Comparison of ENCODE assay signal across 26 cellular contexts in the genomic region with DNA sequence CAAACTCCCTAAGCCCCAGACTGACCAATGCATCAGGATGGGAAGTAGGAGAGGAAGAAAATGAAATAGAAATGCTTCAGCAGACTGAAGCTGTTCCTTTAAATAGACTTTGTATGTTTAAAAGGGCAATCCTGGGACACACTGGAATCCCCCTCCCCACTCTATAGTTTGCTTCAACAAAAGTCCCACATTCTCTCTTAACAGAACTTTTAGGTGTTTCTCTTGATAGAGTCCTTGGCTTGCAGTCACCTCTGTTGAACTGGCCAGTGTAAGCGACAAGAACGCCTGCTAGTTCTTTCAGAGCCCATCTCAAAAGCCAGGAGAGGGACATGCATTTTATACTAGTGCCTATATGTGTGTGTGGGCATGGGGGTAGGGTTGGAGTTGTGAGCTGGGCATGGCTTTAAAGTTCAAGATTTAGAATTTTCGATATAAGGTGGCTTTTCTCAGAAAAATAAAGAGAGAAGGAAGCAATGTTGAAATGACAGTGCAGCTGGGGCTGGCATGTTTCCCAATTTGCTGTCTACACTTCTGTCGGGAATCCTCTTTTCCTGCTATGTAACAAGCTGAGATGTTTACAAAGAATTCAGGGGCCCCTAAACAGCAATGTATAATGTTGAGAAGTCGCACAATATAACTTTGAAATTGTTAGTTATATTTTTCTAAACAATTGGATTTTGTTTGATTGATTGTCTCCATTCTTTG. TPM values are rescaled to one million over a fixed set of nuclear protein-coding genes. Genes with fewer than 3 reads are reported as not detected.
DNase-seq lines count a peak whose midpoint lies in the region; ATAC-seq, FAIRE-seq and TF ChIP-seq lines count a peak whose summit lies in the region.
"Had no signal": no experiment of that assay in that cellular context is flagged by ENCODE, and none has a peak within 500 bp of the region (broad histone marks: within the 10 kb centered on the region; RNA-seq: fewer than 3 reads in every experiment).

No MANE protein-coding gene starts in this region.

- H3K36me3 ChIP-seq in CD4-positive, CD25-positive, alpha-beta regulatory T cell (ENCODE audit: control insufficient read depth, insufficient read depth, low read length) = no peaks in the 10 kb centered on the region
- no peaks in the 10 kb centered on the region for H3K36me3 ChIP-seq in CD4-positive, alpha-beta memory T cell (ENCODE audit: insufficient read depth, low read length)
- H3K36me3 ChIP-seq: colonic mucosa, gastrocnemius medialis, tibial artery had no signal

- H3K4me2 ChIP-seq in A549 = peak overlapping the region; percentile 70

- H3K4me1 ChIP-seq in A549 = peaks cover 14% of the 10 kb centered on the region; the same call in 2 of the 3 replicates
- H3K4me1 ChIP-seq in CD4-positive, CD25-positive, alpha-beta regulatory T cell (ENCODE audit: control insufficient read depth, insufficient read depth, low read length, poor library complexity, severe bottlenecking) = peaks cover 13% of the 10 kb centered on the region
- H3K4me1 ChIP-seq in CD4-positive, alpha-beta memory T cell (ENCODE audit: insufficient read depth, low read length) = peaks cover 12% of the 10 kb centered on the region
- H3K4me1 ChIP-seq: gastrocnemius medialis, psoas muscle had no signal

- intact Hi-C loops in left ventricle myocardium superior (cut with micrococcal nuclease) = loop anchor here (10.0 kb wide), 1 partner anchor 173 kb away; no protein-coding TSS in a partner anchor
- intact Hi-C loops in CD4-positive, alpha-beta memory T cell (cut with micrococcal nuclease) = no loop called here

- peaks cover 57% of the 10 kb centered on the region for H3K27me3 ChIP-seq in CD4-positive, CD25-positive, alpha-beta regulatory T cell (ENCODE audit: control insufficient read depth, insufficient read depth, low read length)
- H3K27me3 ChIP-seq in CD4-positive, alpha-beta memory T cell (ENCODE audit: insufficient read depth, low read length) = peaks cover 67% of the 10 kb centered on the region
- H3K27me3 ChIP-seq: SJSA1 had no signal

- H3K4me3 ChIP-seq in A549 = 0 out of 3 replicates have a peak overlapping the region, but pooled peaks have one; percentile 3
- H3K4me3 ChIP-seq in CD4-positive, CD25-positive, alpha-beta regulatory T cell (ENCODE audit: low read depth, low read length) = peak overlapping the region; percentile 42
- no peak overlapping the region for H3K4me3 ChIP-seq in CD4-positive, alpha-beta memory T cell (ENCODE audit: low read length in 2 of 2)
- H3K4me3 ChIP-seq: colonic mucosa, gastrocnemius medialis, psoas muscle, tibial artery had no signal

- CTCF ChIA-PET in A549 (lab: Yijun Ruan, JAX) = no interaction called here
- CTCF ChIA-PET in CD4-positive, alpha-beta memory T cell (lab: Charles Lee; ENCODE audit: partially characterized antibody) = no interaction called here

- ATAC-seq in A549 (no peak), left ventricle myocardium superior (no peak)
- no peak for ATAC-seq in CD4-positive, CD25-positive, alpha-beta regulatory T cell (ENCODE audit: low read depth in 2 of 2)
- ATAC-seq: gastrocnemius medialis; natural killer cell; psoas muscle; stimulated activated naive B cell treated with anti-CD40 and anti-IgM and Interleukin-4, amounts not matched to agents 10 μg/mL and 1 μg/mL and 100 μg/mL, for 72 hours had no signal

- peaks cover 12 to 27% (median 21%) of the 10 kb centered on the region in 4 donors for H3K4me1 Mint-ChIP-seq in CD4-positive, CD25-positive, alpha-beta regulatory T cell
- peaks cover 2 to 33% (median 12%) of the 10 kb centered on the region in 4 donors for H3K4me1 Mint-ChIP-seq in CD4-positive, alpha-beta memory T cell

- no peak overlapping the region for H3K27ac ChIP-seq in A549
- H3K27ac ChIP-seq in CD4-positive, CD25-positive, alpha-beta regulatory T cell (ENCODE audit: insufficient read depth, low read length, poor library complexity, severe bottlenecking) = no peak overlapping the region
- H3K27ac ChIP-seq in CD4-positive, alpha-beta memory T cell (ENCODE audit: low read depth, low read length) = no peak overlapping the region
- H3K27ac ChIP-seq: colonic mucosa, gastrocnemius medialis, psoas muscle, SJSA1, tibial artery had no signal

- no peak for TF ChIP-seq RAD21 in A549 (conservative IDR thresholded peaks at IDR 0.05 in 1 of 2, IDR thresholded peaks at IDR 0.05 in 1 of 2)

- no peak for TF ChIP-seq CTCF in A549 (IDR thresholded peaks at IDR 0.05)

- WGBS in A549 (ENCODE audit: missing lambda C conversion rate) = 37% methylated on average over 5 of the region's 5 CpGs

- H3K27ac Mint-ChIP-seq in CD4-positive, CD25-positive, alpha-beta regulatory T cell = no peak overlapping the region
- peak overlapping the region in 1 of 7 donors; percentile 35 for H3K27ac Mint-ChIP-seq in CD4-positive, alpha-beta memory T cell
- H3K27ac Mint-ChIP-seq: immature natural killer cell; natural killer cell; stimulated activated naive B cell treated with anti-CD40 and anti-IgM and Interleukin-4, amounts not matched to agents 10 μg/mL and 1 μg/mL and 100 μg/mL, for 72 hours had no signal

- peaks cover 0 to 6% (median 0%) of the 10 kb centered on the region in 7 donors for H3K9me3 Mint-ChIP-seq in CD4-positive, CD25-positive, alpha-beta regulatory T cell
- H3K9me3 Mint-ChIP-seq in CD4-positive, alpha-beta memory T cell = peaks cover 0 to 42% (median 20%) of the 10 kb centered on the region in 8 donors
- H3K9me3 Mint-ChIP-seq: natural killer cell had no signal

- no peaks in the 10 kb centered on the region for H3K36me3 Mint-ChIP-seq in CD4-positive, CD25-positive, alpha-beta regulatory T cell
- peaks cover 0 to 1% of the 10 kb centered on the region in 2 donors for H3K36me3 Mint-ChIP-seq in CD4-positive, alpha-beta memory T cell
- H3K36me3 Mint-ChIP-seq: natural killer cell had no signal

- FAIRE-seq in A549 (lab: Jason Lieb, UNC) = no peak
- no peak for FAIRE-seq in frontal cortex (lab: Jason Lieb, UNC)
- FAIRE-seq: astrocyte, TTC549 had no signal

- H3K4me3 Mint-ChIP-seq in CD4-positive, CD25-positive, alpha-beta regulatory T cell = peak overlapping the region in 3 of 4 donors; percentile 42 to 88 (median 86)
- H3K4me3 Mint-ChIP-seq in CD4-positive, alpha-beta memory T cell = peak overlapping the region in 3 of 8 donors; percentile 6 to 52 (median 26)
- H3K4me3 Mint-ChIP-seq: stimulated activated naive B cell treated with anti-CD40 and anti-IgM and Interleukin-4, amounts not matched to agents 10 μg/mL and 1 μg/mL and 100 μg/mL, for 72 hours had no signal

- H3K9me3 ChIP-seq in A549 = 0 out of 3 replicates have a peak, but pooled peaks cover 2% of the 10 kb centered on the region
- no peaks in the 10 kb centered on the region for H3K9me3 ChIP-seq in CD4-positive, CD25-positive, alpha-beta regulatory T cell (ENCODE audit: control insufficient read depth in 2 of 2, low read length in 2 of 2)
- H3K9me3 ChIP-seq in CD4-positive, alpha-beta memory T cell (ENCODE audit: control insufficient read depth in 1 of 2, low read length in 2 of 2) = no peaks in the 10 kb centered on the region
- H3K9me3 ChIP-seq: colonic mucosa, gastrocnemius medialis, psoas muscle, tibial artery had no signal

- TF ChIP-seq EP300 in A549 (IDR thresholded peaks at IDR 0.05) = no peak

- no peak for TF ChIP-seq POLR2A in A549 (IDR thresholded peaks at IDR 0.05; ENCODE audit: low read length)

- no peak for DNase-seq in A549 (ENCODE audit: low read depth in 1 of 2, low spot score in 1 of 2)
- DNase-seq in CD4-positive, CD25-positive, alpha-beta regulatory T cell = no peak
- peak; percentile 18 for DNase-seq in SK-N-DZ (ENCODE audit: low spot score)
- DNase-seq in left ventricle myocardium superior = peak; percentile 44
- no peak for DNase-seq in NCI-H2171 treated with DMSO at 0.1 percent for 48 hours (lab: John Stamatoyannopoulos, UW)
- DNase-seq in frontal cortex (ENCODE audit: low spot score in 2 of 2) = no peak
- DNase-seq in CD4-positive, alpha-beta memory T cell = no peak
- DNase-seq in germinal center (ENCODE audit: low spot score) = no peak
- DNase-seq: activated CD4-positive, alpha-beta T cell treated with anti-CD3 and anti-CD28 coated beads, Interleukin-2, amount 50 U/mL, for 1 hour; activated naive CD4-positive, alpha-beta T cell; colonic mucosa; DMS153; gastrocnemius medialis; immature natural killer cell; Karpas-422; mammary epithelial cell; natural killer cell; NCI-H1436 treated with DMSO at 0.1 percent for 48 hours; NCI-H446; psoas muscle; stimulated activated CD4-positive, alpha-beta T cell treated with anti-CD3 and anti-CD28 coated beads, Interleukin-12 subunit alpha, Interleukin-12 subunit beta, amount 100 ng/mL, for 4 hours; stimulated activated naive B cell treated with anti-CD40 and anti-IgM and Interleukin-4, amounts not matched to agents 10 μg/mL and 1 μg/mL and 100 μg/mL, for 72 hours; tibial artery had no signal

- H3K27me3 Mint-ChIP-seq in CD4-positive, CD25-positive, alpha-beta regulatory T cell = peaks cover 82% of the 10 kb centered on the region
- peaks cover 66 to 68% of the 10 kb centered on the region in 2 donors for H3K27me3 Mint-ChIP-seq in CD4-positive, alpha-beta memory T cell

- POLR2A ChIA-PET in A549 (lab: Yijun Ruan, JAX) = no interaction called here
- POLR2A ChIA-PET in CD4-positive, alpha-beta memory T cell (lab: Charles Lee; ENCODE audit: partially characterized antibody) = no interaction called here

TF ChIP-seq in A549, 52 proteins besides CTCF, POLR2A, EP300 and RAD21 (continues in another document):
- TF ChIP-seq RARB (CRISPR knock-in tag; IDR thresholded peaks at IDR 0.05) (no peak), NR3C1 (IDR thresholded peaks at IDR 0.05) (no peak), ZSCAN20 (CRISPR knock-in tag; IDR thresholded peaks at IDR 0.05) (no peak), ZNF302 (CRISPR knock-in tag; IDR thresholded peaks at IDR 0.05) (no peak)

RNA-seq across cellular contexts. Expression of gene TBX20, which starts 2.1 kb away (rescaled TPM):
- polyA plus RNA-seq in A549 (2011; rRNA removed) = 1.6 and 2.3 TPM in 2 replicates
- polyA plus RNA-seq in A549 (2012; cell fraction: cytosol; rRNA removed) = 0.62 and 0.91 TPM in 2 replicates
- 0.90 and 1.5 TPM in 2 replicates for polyA plus RNA-seq in A549 (2012; cell fraction: nucleus; rRNA removed)
- polyA plus RNA-seq in A549 (2017; fragmentation: RNase III; extraction: RNeasy Plus Mini Kit Qiagen cat#74134 plus additional on column Dnase treatment) = 1.3 to 1.6 TPM (median 1.5 TPM) in 3 replicates
- polyA minus RNA-seq in A549 (2011; rRNA and poly(A)+ RNA removed) = 13.4 and 16.7 TPM in 2 replicates
- total RNA-seq in CD4-positive, CD25-positive, alpha-beta regulatory T cell = 1.5 TPM
- under 1 TPM in 1 of 4 donors, not detected in 3; 0.12 TPM for polyA plus RNA-seq in CD4-positive, CD25-positive, alpha-beta regulatory T cell
- 10.1 and 14.7 TPM in 2 replicates for polyA plus RNA-seq in SK-N-DZ (2014; cell fraction: cytosol; rRNA removed)
- polyA plus RNA-seq in SK-N-DZ (2014; cell fraction: nucleus; rRNA removed) = 8.0 and 15.2 TPM in 2 replicates
- total RNA-seq in left ventricle myocardium superior = 193 TPM
- total RNA-seq in frontal cortex = not detected
- not detected for total RNA-seq in CD4-positive, alpha-beta memory T cell
- polyA plus RNA-seq in CD4-positive, alpha-beta memory T cell = not detected
- total RNA-seq: gastrocnemius medialis, mammary epithelial cell, natural killer cell, psoas muscle had no signal
- polyA plus RNA-seq: immature natural killer cell, mammary epithelial cell, psoas muscle had no signal

Comparison
In these comparisons a context has a peak if more than half of its experiments do, and no peak if none do; other contexts are left out.
1. DNase-seq: peak in SK-N-DZ (single experiment) and left ventricle myocardium superior (single experiment); none in A549 (0 of 2), CD4-positive, CD25-positive, alpha-beta regulatory T cell (0 of 3), NCI-H2171 treated with DMSO at 0.1 percent for 48 hours (single experiment), frontal cortex (0 of 2), CD4-positive, alpha-beta memory T cell (0 of 5) and germinal center (single experiment).
2. H3K4me3 ChIP-seq: peak in A549 (single experiment) and CD4-positive, CD25-positive, alpha-beta regulatory T cell (single experiment); none in CD4-positive, alpha-beta memory T cell (0 of 2).
3. RNA of gene TBX20, which starts 2.1 kb away (total RNA-seq): 193 TPM in left ventricle myocardium superior (single experiment); 1.5 TPM in CD4-positive, CD25-positive, alpha-beta regulatory T cell (single experiment), not detected in CD4-positive, alpha-beta memory T cell and not detected in frontal cortex (single experiment); every median in the first group is over 10 times any median in the second.